In genomic region chrX:129653181-129653984, GRCh38 we compare ENCODE assay signal across 8 cellular contexts. TPM values are rescaled to one million over a fixed set of nuclear protein-coding genes. Genes with fewer than 3 reads are reported as not detected.
DNase-seq lines count a peak whose midpoint lies in the region; ATAC-seq, FAIRE-seq and TF ChIP-seq lines count a peak whose summit lies in the region.

No MANE protein-coding gene starts in this region.

- H3K9me3 Mint-ChIP-seq in activated CD4-positive, alpha-beta T cell treated with anti-CD3 and anti-CD28 coated beads, Interleukin-2, amount 10 ng/mL, durations not matched to agents 7 days and 5 days, result no peaks in the 10 kb centered on the region
- H3K9me3 Mint-ChIP-seq in activated CD8-positive, alpha-beta T cell treated with anti-CD3 and anti-CD28 coated beads for 36 hours, result no peaks in the 10 kb centered on the region

- H3K9me3 ChIP-seq in iPS-18a (ENCODE audit: control insufficient read depth, low read depth, low read length) (peaks cover 3% of the 10 kb centered on the region), subcutaneous abdominal adipose tissue (ENCODE audit: control insufficient read depth in 5 of 5, low read length in 5 of 5) (no peaks in the 10 kb centered on the region)

- peak overlapping the region; percentile 55 for H3K4me3 Mint-ChIP-seq in activated CD4-positive, alpha-beta T cell treated with anti-CD3 and anti-CD28 coated beads, Interleukin-2, amount 10 ng/mL, durations not matched to agents 7 days and 5 days
- peak overlapping the region; percentile 66 for H3K4me3 Mint-ChIP-seq in activated CD8-positive, alpha-beta T cell treated with anti-CD3 and anti-CD28 coated beads for 36 hours

- H3K4me3 ChIP-seq in iPS-18a (ENCODE audit: low read length) (peak overlapping the region; percentile 55), subcutaneous abdominal adipose tissue (ENCODE audit: low read depth in 1 of 5, low read length in 5 of 5) (peak overlapping the region in 4 of 5 donors; percentile 38 to 65 (median 52))

- no peak for TF ChIP-seq POLR2A in H54 (IDR thresholded peaks at IDR 0.05; ENCODE audit: low read depth, low read length)

- peaks cover 12% of the 10 kb centered on the region for H3K4me1 Mint-ChIP-seq in activated CD4-positive, alpha-beta T cell treated with anti-CD3 and anti-CD28 coated beads, Interleukin-2, amount 10 ng/mL, durations not matched to agents 7 days and 5 days
- H3K4me1 Mint-ChIP-seq in activated CD8-positive, alpha-beta T cell treated with anti-CD3 and anti-CD28 coated beads for 36 hours (ENCODE audit: low read depth), result peaks cover 3% of the 10 kb centered on the region

- POLR2A ChIA-PET in activated CD4-positive, alpha-beta T cell treated with anti-CD3 and anti-CD28 coated beads, Interleukin-2, amount 10 ng/mL, durations not matched to agents 7 days and 5 days (lab: Charles Lee), result no interaction called here
- POLR2A ChIA-PET in activated CD8-positive, alpha-beta T cell treated with anti-CD3 and anti-CD28 coated beads for 36 hours (lab: Charles Lee), result interaction anchor here (1.4 kb wide), 1 partner anchor 25 kb away, joined by 4 read pairs; no protein-coding TSS in a partner anchor

- intact Hi-C loops in activated CD8-positive, alpha-beta T cell treated with anti-CD3 and anti-CD28 coated beads for 36 hours (cut with micrococcal nuclease), result no loop called here

- H3K36me3 Mint-ChIP-seq in activated CD4-positive, alpha-beta T cell treated with anti-CD3 and anti-CD28 coated beads, Interleukin-2, amount 10 ng/mL, durations not matched to agents 7 days and 5 days (ENCODE audit: low read depth), result no peaks in the 10 kb centered on the region
- no peaks in the 10 kb centered on the region for H3K36me3 Mint-ChIP-seq in activated CD8-positive, alpha-beta T cell treated with anti-CD3 and anti-CD28 coated beads for 36 hours (ENCODE audit: low read depth)

- peaks cover 69% of the 10 kb centered on the region for H3K27me3 ChIP-seq in iPS-18a (ENCODE audit: control insufficient read depth, insufficient read depth, low read length)
- peaks cover 0 to 48% (median 26%) of the 10 kb centered on the region in 5 donors for H3K27me3 ChIP-seq in subcutaneous abdominal adipose tissue (ENCODE audit: control insufficient read depth in 5 of 5, insufficient read depth in 4 of 5, low read length in 5 of 5)

- peaks cover 3% of the 10 kb centered on the region for H3K4me1 ChIP-seq in iPS-18a (ENCODE audit: control insufficient read depth, low read depth, low read length)
- peaks cover 0 to 24% (median 15%) of the 10 kb centered on the region in 5 donors for H3K4me1 ChIP-seq in subcutaneous abdominal adipose tissue (ENCODE audit: control insufficient read depth in 5 of 5, insufficient read depth in 5 of 5, low read length in 5 of 5)

- no peak for ATAC-seq in activated CD8-positive, alpha-beta T cell treated with anti-CD3 and anti-CD28 coated beads for 36 hours
- no peak for ATAC-seq in HG03520 (IDR thresholded peaks at IDR 0.05; ENCODE audit: unreplicated experiment)

- TF ChIP-seq CTCF in activated CD8-positive, alpha-beta T cell treated with anti-CD3 and anti-CD28 coated beads for 36 hours (IDR thresholded peaks at IDR 0.05), result no peak

- H3K27ac Mint-ChIP-seq in activated CD4-positive, alpha-beta T cell treated with anti-CD3 and anti-CD28 coated beads, Interleukin-2, amount 10 ng/mL, durations not matched to agents 7 days and 5 days, result no peak overlapping the region
- H3K27ac Mint-ChIP-seq in activated CD8-positive, alpha-beta T cell treated with anti-CD3 and anti-CD28 coated beads for 36 hours, result no peak overlapping the region

- DNase-seq in activated CD4-positive, alpha-beta T cell treated with anti-CD3 and anti-CD28 coated beads, Interleukin-2, amount 10 ng/mL, durations not matched to agents 7 days and 5 days, result no peak
- DNase-seq in activated CD4-positive, alpha-beta T cell treated with anti-CD3 and anti-CD28 coated beads for 48 hours, result no peak
- no peak for DNase-seq in activated CD8-positive, alpha-beta T cell treated with anti-CD3 and anti-CD28 coated beads for 36 hours
- no peak for DNase-seq in NCI-H146 (lab: John Stamatoyannopoulos, UW)
- no peak for DNase-seq in H54 (ENCODE audit: insufficient read length, low spot score)

- CTCF ChIA-PET in activated CD4-positive, alpha-beta T cell treated with anti-CD3 and anti-CD28 coated beads, Interleukin-2, amount 10 ng/mL, durations not matched to agents 7 days and 5 days (lab: Charles Lee), result no interaction called here
- CTCF ChIA-PET in activated CD8-positive, alpha-beta T cell treated with anti-CD3 and anti-CD28 coated beads for 36 hours (lab: Charles Lee), result interaction anchor here (0.7 kb wide), 1 partner anchor 170 kb away, joined by 3 read pairs; no protein-coding TSS in a partner anchor

- H3K9ac ChIP-seq in iPS-18a (ENCODE audit: low read length) (no peak overlapping the region), subcutaneous abdominal adipose tissue (ENCODE audit: low read length in 5 of 5) (no peak overlapping the region)

- H3K27me3 Mint-ChIP-seq in activated CD4-positive, alpha-beta T cell treated with anti-CD3 and anti-CD28 coated beads, Interleukin-2, amount 10 ng/mL, durations not matched to agents 7 days and 5 days, result peaks cover 21% of the 10 kb centered on the region
- peaks cover 10% of the 10 kb centered on the region for H3K27me3 Mint-ChIP-seq in activated CD8-positive, alpha-beta T cell treated with anti-CD3 and anti-CD28 coated beads for 36 hours

- FAIRE-seq in H54 (lab: Jason Lieb, UNC), result no peak

- H3K36me3 ChIP-seq in iPS-18a (ENCODE audit: control insufficient read depth, low read depth, low read length) (no peaks in the 10 kb centered on the region), subcutaneous abdominal adipose tissue (ENCODE audit: control insufficient read depth in 5 of 5, insufficient read depth in 5 of 5, low read length in 5 of 5) (no peaks in the 10 kb centered on the region)

- H3K27ac ChIP-seq in iPS-18a (ENCODE audit: low read length) (no peak overlapping the region), subcutaneous abdominal adipose tissue (ENCODE audit: low read depth, low read length) (no peak overlapping the region)

RNA-seq across cellular contexts. Expression of gene APLN, which starts 1.4 kb away (rescaled TPM):
- under 1 TPM; 0.17 to 0.25 TPM for total RNA-seq in activated CD4-positive, alpha-beta T cell treated with anti-CD3 and anti-CD28 coated beads, Interleukin-2, amount 10 ng/mL, durations not matched to agents 7 days and 5 days
- total RNA-seq in activated CD8-positive, alpha-beta T cell treated with anti-CD3 and anti-CD28 coated beads for 36 hours, result 1 to 10 TPM; 3.5 TPM
